In the genomic region with DNA sequence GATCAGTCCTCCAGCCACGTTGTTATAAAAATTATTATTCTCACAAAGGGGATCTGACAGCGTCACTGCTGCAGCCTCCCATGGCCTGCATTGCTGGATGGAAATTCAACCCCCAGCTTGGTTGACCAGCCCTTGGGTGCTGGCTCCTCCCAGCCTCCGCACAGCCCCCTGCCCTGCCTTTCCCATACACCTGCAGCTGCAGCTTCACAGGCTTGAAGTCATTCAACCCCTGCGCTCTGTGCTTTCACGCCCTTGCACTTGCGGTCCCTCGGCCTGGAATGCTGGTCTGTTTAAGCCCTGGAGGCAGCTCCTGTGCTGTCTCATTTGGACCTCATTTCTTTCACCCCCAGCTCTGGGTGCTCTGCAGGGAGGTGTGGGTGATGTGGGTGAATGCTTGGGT, we compare ENCODE assay signal across 11 cellular contexts. TPM values are rescaled to one million over a fixed set of nuclear protein-coding genes. Genes with fewer than 3 reads are reported as not detected.
A peak's percentile ranks its signal among the peaks of the same experiment; 100 is the strongest.
DNase-seq lines count a peak whose midpoint lies in the region; ATAC-seq and TF ChIP-seq lines count a peak whose summit lies in the region.
"Had no signal": no experiment of that assay in that cellular context is flagged by ENCODE, and none has a peak within 500 bp of the region (broad histone marks: within the 10 kb centered on the region; RNA-seq: fewer than 3 reads in every experiment).

No MANE protein-coding gene starts in this region.

- H3K23ac ChIP-seq in mesenchymal stem cell (ENCODE audit: low read length in 2 of 2): peak overlapping the region in 1 of 2 experiments; percentile 35

- intact Hi-C loops in activated CD4-positive, alpha-beta T cell treated with anti-CD3 and anti-CD28 coated beads for 36 hours (cut with DNase I, micrococcal nuclease): no loop called here

- TF ChIP-seq CTCF in Peyer's patch (IDR thresholded peaks at IDR 0.05): no peak
- TF ChIP-seq CTCF in hepatocyte (IDR thresholded peaks at IDR 0.05; ENCODE audit: poor library complexity): no peak

- peak overlapping the region; percentile 84 for H3K4me2 ChIP-seq in hepatocyte
- H3K4me2 ChIP-seq in mesenchymal stem cell (ENCODE audit: low read length, poor library complexity, severe bottlenecking): no peak overlapping the region

- H3K79me1 ChIP-seq in mesenchymal stem cell (replicated peaks; ENCODE audit: low read length, poor library complexity, severe bottlenecking): no peaks in the 10 kb centered on the region

- peaks cover 0 to 31% (median 4%) of the 10 kb centered on the region in 4 donors for H3K4me1 ChIP-seq in Peyer's patch
- H3K4me1 ChIP-seq in hepatocyte (ENCODE audit: insufficient read depth): peaks cover 22% of the 10 kb centered on the region
- peaks cover 17% of the 10 kb centered on the region for H3K4me1 ChIP-seq in mesenchymal stem cell (ENCODE audit: control insufficient read depth, insufficient read depth, low read depth, low read length)

- peak overlapping the region in 2 of 4 donors; percentile 38 to 43 for H3K4me3 ChIP-seq in Peyer's patch
- H3K4me3 ChIP-seq in hepatocyte: no peak overlapping the region
- H3K4me3 ChIP-seq in mesenchymal stem cell (ENCODE audit: insufficient read depth in 1 of 2, low read depth in 1 of 2, low read length in 2 of 2): no peak overlapping the region

- H3K27ac Mint-ChIP-seq in activated CD4-positive, alpha-beta T cell treated with anti-CD3 and anti-CD28 coated beads for 36 hours: no peak overlapping the region
- no peak overlapping the region for H3K27ac Mint-ChIP-seq in stimulated activated naive B cell treated with anti-CD40 and anti-IgM and Interleukin-4, amounts not matched to agents 10 μg/mL and 1 μg/mL and 100 μg/mL, for 72 hours

- no peak for DNase-seq in activated CD4-positive, alpha-beta T cell treated with anti-CD3 and anti-CD28 coated beads for 36 hours
- DNase-seq in activated CD4-positive, alpha-beta T cell treated with anti-CD3 and anti-CD28 coated beads for 4 hours: no peak
- DNase-seq in Peyer's patch (no peak), hepatocyte (ENCODE audit: low spot score) (no peak), mesenchymal stem cell (no peak), NCI-H1092 (lab: John Stamatoyannopoulos, UW) (no peak), HUDEP-2 (lab: John Stamatoyannopoulos, UW; ENCODE audit: unreplicated experiment in 76 of 76) (no peak)
- DNase-seq in stimulated activated naive B cell treated with anti-CD40 and anti-IgM and Interleukin-4, amounts not matched to agents 10 μg/mL and 1 μg/mL and 100 μg/mL, for 72 hours: no peak
- DNase-seq: NCI-H1436, PC-3, tibial artery had no signal

- H3K18ac ChIP-seq in mesenchymal stem cell (ENCODE audit: low read depth in 1 of 2, low read length in 2 of 2): no peak overlapping the region

- CTCF ChIA-PET in activated CD4-positive, alpha-beta T cell treated with anti-CD3 and anti-CD28 coated beads for 36 hours (lab: Charles Lee): interaction anchor here (0.7 to 1.0 kb wide), 2 partner anchors 17 to 27 kb away, joined by 3 to 4 read pairs; no protein-coding TSS in a partner anchor

- H3K4me3 Mint-ChIP-seq in activated CD4-positive, alpha-beta T cell treated with anti-CD3 and anti-CD28 coated beads for 36 hours: peak overlapping the region; percentile 69
- H3K4me3 Mint-ChIP-seq in stimulated activated naive B cell treated with anti-CD40 and anti-IgM and Interleukin-4, amounts not matched to agents 10 μg/mL and 1 μg/mL and 100 μg/mL, for 72 hours: peak overlapping the region; percentile 34 to 82

- H3K9me3 ChIP-seq in Peyer's patch (peaks cover 0 to under 1% (median 0%) of the 10 kb centered on the region in 4 donors), hepatocyte (ENCODE audit: low read depth) (peaks cover 4% of the 10 kb centered on the region), mesenchymal stem cell (ENCODE audit: control insufficient read depth, low read length) (peaks cover 12% of the 10 kb centered on the region)

- no peak for ATAC-seq in activated CD4-positive, alpha-beta T cell treated with anti-CD3 and anti-CD28 coated beads for 36 hours
- no peak for ATAC-seq in stimulated activated naive B cell treated with anti-CD40 and anti-IgM and Interleukin-4, amounts not matched to agents 10 μg/mL and 1 μg/mL and 100 μg/mL, for 72 hours (replicated peaks)
- ATAC-seq: PC-3 had no signal

- H3K27me3 Mint-ChIP-seq in activated CD4-positive, alpha-beta T cell treated with anti-CD3 and anti-CD28 coated beads for 36 hours: peaks cover 61% of the 10 kb centered on the region
- H3K27me3 Mint-ChIP-seq in stimulated activated naive B cell treated with anti-CD40 and anti-IgM and Interleukin-4, amounts not matched to agents 10 μg/mL and 1 μg/mL and 100 μg/mL, for 72 hours: peaks cover 74 to 81% of the 10 kb centered on the region in 2 donors

- H4K20me1 ChIP-seq in hepatocyte (ENCODE audit: insufficient read depth, poor library complexity, severe bottlenecking): no peaks in the 10 kb centered on the region

- H4K91ac ChIP-seq in mesenchymal stem cell (ENCODE audit: low read length): no peak overlapping the region

- H3K9me2 ChIP-seq in hepatocyte (replicated peaks; ENCODE audit: insufficient read depth): no peaks in the 10 kb centered on the region

- 42% methylated on average over 7 of the region's 7 CpGs for WGBS in hepatocyte (ENCODE audit: low lambda C conversion rate, missing lambda C conversion rate)
- 67% methylated on average over 7 of the region's 7 CpGs for WGBS in mesenchymal stem cell

- no peak overlapping the region for H2AK5ac ChIP-seq in mesenchymal stem cell (ENCODE audit: low read length, severe bottlenecking)

- H2BK5ac ChIP-seq in mesenchymal stem cell (ENCODE audit: low read depth, low read length, poor library complexity, severe bottlenecking): no peak overlapping the region

- no peak overlapping the region for H2AFZ ChIP-seq in hepatocyte
- H2AFZ ChIP-seq in mesenchymal stem cell (ENCODE audit: low read depth, low read length): no peak overlapping the region

- H3K79me2 ChIP-seq in hepatocyte: no peaks in the 10 kb centered on the region

- H3K27ac ChIP-seq in Peyer's patch: peak overlapping the region in 3 of 4 donors; percentile 53 to 72 (median 69)
- H3K27ac ChIP-seq in hepatocyte: no peak overlapping the region
- no peak overlapping the region for H3K27ac ChIP-seq in mesenchymal stem cell (ENCODE audit: low read length, poor library complexity, severe bottlenecking)
- H3K27ac ChIP-seq: tibial artery had no signal

- POLR2A ChIA-PET in activated CD4-positive, alpha-beta T cell treated with anti-CD3 and anti-CD28 coated beads for 36 hours (lab: Charles Lee): interaction anchor here (0.5 kb wide), 1 partner anchor 34 kb away, joined by 3 read pairs; no protein-coding TSS in a partner anchor

- no peak overlapping the region for H3K9ac ChIP-seq in mesenchymal stem cell (ENCODE audit: low read length)

- H2BK120ac ChIP-seq in mesenchymal stem cell (ENCODE audit: low read depth, low read length): no peak overlapping the region

- no peak overlapping the region for H2BK15ac ChIP-seq in mesenchymal stem cell (ENCODE audit: low read depth, poor library complexity, severe bottlenecking)

- H4K8ac ChIP-seq in mesenchymal stem cell (ENCODE audit: low read length): no peak overlapping the region

- H2BK12ac ChIP-seq in mesenchymal stem cell (ENCODE audit: low read length in 2 of 2): no peak overlapping the region

- no peaks in the 10 kb centered on the region for H3K36me3 ChIP-seq in Peyer's patch
- H3K36me3 ChIP-seq in hepatocyte (replicated peaks; ENCODE audit: insufficient read depth, low read depth): no peaks in the 10 kb centered on the region
- no peaks in the 10 kb centered on the region for H3K36me3 ChIP-seq in mesenchymal stem cell (ENCODE audit: control insufficient read depth in 1 of 2, insufficient read depth in 2 of 2, low read depth in 1 of 2, low read length in 2 of 2)
- H3K36me3 ChIP-seq: tibial artery had no signal

- H3K36me3 Mint-ChIP-seq in activated CD4-positive, alpha-beta T cell treated with anti-CD3 and anti-CD28 coated beads for 36 hours (ENCODE audit: low read depth): peaks cover 8% of the 10 kb centered on the region
- H3K36me3 Mint-ChIP-seq in stimulated activated naive B cell treated with anti-CD40 and anti-IgM and Interleukin-4, amounts not matched to agents 10 μg/mL and 1 μg/mL and 100 μg/mL, for 72 hours: peaks cover 15 to 16% of the 10 kb centered on the region in 2 donors

- peaks cover 0 to 29% of the 10 kb centered on the region in 2 donors for H3K27me3 ChIP-seq in Peyer's patch
- H3K27me3 ChIP-seq in hepatocyte: peaks cover 63% of the 10 kb centered on the region
- peaks cover 72 to 87% of the 10 kb centered on the region in 2 experiments for H3K27me3 ChIP-seq in mesenchymal stem cell (ENCODE audit: control insufficient read depth in 1 of 2, insufficient read depth in 1 of 2, low read length in 2 of 2)

- no peak overlapping the region for H3K14ac ChIP-seq in mesenchymal stem cell (ENCODE audit: low read length in 2 of 2)

- H3K4me1 Mint-ChIP-seq in activated CD4-positive, alpha-beta T cell treated with anti-CD3 and anti-CD28 coated beads for 36 hours: peaks cover 22% of the 10 kb centered on the region
- peaks cover 20 to 24% of the 10 kb centered on the region in 2 donors for H3K4me1 Mint-ChIP-seq in stimulated activated naive B cell treated with anti-CD40 and anti-IgM and Interleukin-4, amounts not matched to agents 10 μg/mL and 1 μg/mL and 100 μg/mL, for 72 hours

- no peak for TF ChIP-seq POLR2A in Peyer's patch (IDR thresholded peaks at IDR 0.05)

- H3K4ac ChIP-seq in mesenchymal stem cell (ENCODE audit: low read depth in 1 of 2, low read length in 2 of 2): no peak overlapping the region

- H3K9me3 Mint-ChIP-seq in activated CD4-positive, alpha-beta T cell treated with anti-CD3 and anti-CD28 coated beads for 36 hours (ENCODE audit: low read depth): peaks cover 13% of the 10 kb centered on the region
- peaks cover 11 to 19% of the 10 kb centered on the region in 2 donors for H3K9me3 Mint-ChIP-seq in stimulated activated naive B cell treated with anti-CD40 and anti-IgM and Interleukin-4, amounts not matched to agents 10 μg/mL and 1 μg/mL and 100 μg/mL, for 72 hours

RNA-seq across cellular contexts. Expression of a gene that starts 0.9 kb away (rescaled TPM):
- total RNA-seq in activated CD4-positive, alpha-beta T cell treated with anti-CD3 and anti-CD28 coated beads for 36 hours: 1 to 10 TPM; 1.1 to 1.6 TPM
- total RNA-seq in Peyer's patch (1 to 10 TPM; 3.4 to 8.9 (median 4.8) TPM), hepatocyte (0.33 TPM in 1 of 2 replicates, not detected in the other)
- polyA plus RNA-seq in hepatocyte: 0.21 TPM in 1 of 2 replicates, not detected in the other
- not detected for polyA plus RNA-seq in mesenchymal stem cell (2013, experiment 1 of 2)
- polyA plus RNA-seq in mesenchymal stem cell (2013, experiment 2 of 2): not detected

Comparison
In these comparisons a context has a peak if more than half of its experiments do, and no peak if none do; other contexts are left out.
1. H3K27ac ChIP-seq: peak in Peyer's patch (3 of 4); none in hepatocyte (single experiment) and mesenchymal stem cell (single experiment).